In the genomic region with DNA sequence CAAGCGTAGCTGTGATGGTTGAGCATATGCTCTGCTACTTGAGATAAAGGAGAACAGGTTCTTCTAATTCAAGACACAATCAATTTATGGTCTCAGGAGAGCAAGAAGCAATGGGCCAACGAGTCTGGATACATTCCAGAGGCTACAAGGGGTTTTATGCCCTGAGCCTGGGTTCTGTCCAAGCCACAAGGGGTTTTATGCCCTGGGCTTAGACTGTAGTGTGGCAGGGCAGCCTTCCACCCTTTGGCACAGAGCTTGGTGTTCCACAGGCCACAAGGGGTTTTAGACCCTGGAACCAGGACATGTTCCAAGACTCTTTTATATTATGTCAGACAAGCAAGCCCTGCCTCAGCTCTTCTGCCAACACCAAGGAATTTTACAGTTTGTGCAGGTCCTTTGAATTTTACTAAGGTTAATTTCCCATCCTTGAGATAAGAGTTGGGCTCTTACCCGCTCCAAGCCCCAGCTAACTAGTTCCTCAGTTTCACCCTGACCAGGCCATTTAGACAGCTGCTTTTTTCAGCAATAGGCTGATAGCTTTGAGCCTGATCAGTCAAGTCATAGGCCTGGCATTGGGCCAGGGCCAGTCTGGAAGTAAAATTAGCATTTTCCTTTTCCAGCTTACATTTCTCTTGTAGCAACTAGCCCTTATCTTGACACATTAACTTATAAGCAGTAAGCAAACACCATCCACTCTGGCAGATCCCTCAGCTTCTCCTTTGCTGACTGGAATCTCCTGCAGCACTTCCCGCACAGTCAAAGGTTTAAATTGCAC, we compare ENCODE assay signal across 24 cellular contexts.
DNase-seq lines count a peak whose midpoint lies in the region; ATAC-seq, FAIRE-seq and TF ChIP-seq lines count a peak whose summit lies in the region.
"Had no signal": no experiment of that assay in that cellular context is flagged by ENCODE, and none has a peak within 500 bp of the region (broad histone marks: within the 10 kb centered on the region; RNA-seq: fewer than 3 reads in every experiment).

No MANE protein-coding gene starts in this region.

- H3K4me1 ChIP-seq in GM23338 (ENCODE audit: insufficient read depth) = peaks cover 5% of the 10 kb centered on the region; the same call in 1 of the 2 replicates
- H3K4me1 ChIP-seq in lower lobe of right lung = no peaks in the 10 kb centered on the region
- no peaks in the 10 kb centered on the region for H3K4me1 ChIP-seq in thoracic aorta (ENCODE audit: control insufficient read depth in 1 of 2, low read depth in 2 of 2)
- no peaks in the 10 kb centered on the region for H3K4me1 ChIP-seq in mesendoderm (ENCODE audit: control insufficient read depth, low read depth, low read length)
- H3K4me1 ChIP-seq: BLaER1 treated with 17β-estradiol and CSF1 and Interleukin-3, amounts not matched to agents 10 nM and 100 nM; SJSA1 had no signal

- H3K4ac ChIP-seq in mesendoderm (ENCODE audit: low read depth, low read length) = no peak overlapping the region

- H3K9ac ChIP-seq in mesendoderm (ENCODE audit: low read length) = no peak overlapping the region
- H3K9ac ChIP-seq: BLaER1 treated with 17β-estradiol and CSF1 and Interleukin-3, amounts not matched to agents 10 nM and 100 nM had no signal

- H3K36me3 ChIP-seq in GM23338 (ENCODE audit: insufficient read depth) (no peaks in the 10 kb centered on the region), lower lobe of right lung (no peaks in the 10 kb centered on the region), thoracic aorta (no peaks in the 10 kb centered on the region), mesendoderm (ENCODE audit: control insufficient read depth, insufficient read depth, low read length) (no peaks in the 10 kb centered on the region), H7 (replicated peaks; ENCODE audit: control insufficient read depth, insufficient read depth, low read length) (no peaks in the 10 kb centered on the region)
- H3K36me3 ChIP-seq: BLaER1 treated with 17β-estradiol and CSF1 and Interleukin-3, amounts not matched to agents 10 nM and 100 nM; SJSA1 had no signal

- peak overlapping the region; percentile 66; the same call in 1 of the 2 replicates for H2AFZ ChIP-seq in GM23338
- H2AFZ ChIP-seq: PC-9 had no signal

- intact Hi-C loops in lower lobe of right lung (cut with DNase I) = no loop called here

- H4K8ac ChIP-seq in mesendoderm (ENCODE audit: low read depth, low read length) = no peak overlapping the region

- H2BK15ac ChIP-seq in mesendoderm (replicated peaks; ENCODE audit: low read depth) = no peak overlapping the region

- no peaks in the 10 kb centered on the region for H3K79me1 ChIP-seq in mesendoderm (ENCODE audit: low read length)

- no peak overlapping the region for H2AK5ac ChIP-seq in mesendoderm (ENCODE audit: low read length)

- H4K5ac ChIP-seq in mesendoderm (ENCODE audit: low read length) = no peak overlapping the region

- no peak overlapping the region for H2BK5ac ChIP-seq in mesendoderm (ENCODE audit: low read length)

- no peaks in the 10 kb centered on the region for H3K79me2 ChIP-seq in GM23338 (replicated peaks; ENCODE audit: insufficient read depth)
- no peaks in the 10 kb centered on the region for H3K79me2 ChIP-seq in mesendoderm (ENCODE audit: control insufficient read depth, insufficient read depth, low read length)

- peaks cover 3% of the 10 kb centered on the region for H3K9me3 ChIP-seq in lower lobe of right lung
- H3K9me3 ChIP-seq in thoracic aorta = no peaks in the 10 kb centered on the region
- H3K9me3 ChIP-seq: A549, SJSA1 had no signal

- no peak overlapping the region for H3K23ac ChIP-seq in mesendoderm (ENCODE audit: low read length)

- TF ChIP-seq CTCF in GM23338 (conservative IDR thresholded peaks at IDR 0.05; ENCODE audit: low read depth in 2 of 2) (no peak), lower lobe of right lung (IDR thresholded peaks at IDR 0.05) (no peak), thoracic aorta (IDR thresholded peaks at IDR 0.05) (no peak)

- H3K9me2 ChIP-seq in GM23338 (ENCODE audit: insufficient read depth) = peaks cover 6% of the 10 kb centered on the region; the same call in 1 of the 2 replicates

- H3K27me3 Mint-ChIP-seq in GM23338 (ENCODE audit: insufficient read depth, low read depth, poor library complexity) = peaks cover 2% of the 10 kb centered on the region
- H3K27me3 Mint-ChIP-seq: CD4-positive, alpha-beta T cell had no signal

- H3K4me3 ChIP-seq in GM23338 = no peak overlapping the region
- H3K4me3 ChIP-seq in lower lobe of right lung = peak overlapping the region; percentile 14
- H3K4me3 ChIP-seq in thoracic aorta = peak overlapping the region; percentile 17
- H3K4me3 ChIP-seq in mesendoderm (ENCODE audit: low read length) = no peak overlapping the region
- no peak overlapping the region for H3K4me3 ChIP-seq in H7 (ENCODE audit: insufficient read depth, low read depth, low read length)
- H3K4me3 ChIP-seq: A549; BLaER1 treated with 17β-estradiol and CSF1 and Interleukin-3, amounts not matched to agents 10 nM and 100 nM; PC-9; SJSA1 had no signal

- DNase-seq in DMS79 (lab: John Stamatoyannopoulos, UW) = peak; percentile 65
- no peak for DNase-seq in GM23338 (ENCODE audit: low spot score)
- no peak for DNase-seq in lower lobe of right lung
- no peak for DNase-seq in thoracic aorta (ENCODE audit: low spot score)
- no peak for DNase-seq in mesendoderm
- no peak for DNase-seq in H7
- no peak for DNase-seq in GM19239 (ENCODE audit: insufficient read length, low spot score)
- DNase-seq: AML-193; CD4-positive, alpha-beta T cell; GF-D8; NCI-H1092; NCI-H1417 treated with DMSO at 0.1 percent for 48 hours; NCI-H1694 treated with DMSO at 0.1 percent for 48 hours; NCI-H2171 treated with DMSO at 0.1 percent for 48 hours; NCI-H345; NCI-H510A treated with DMSO at 0.1 percent for 48 hours; PC-9; Right ventricle myocardium superior had no signal

- no peaks in the 10 kb centered on the region; the same call in 2 of the 3 replicates for H3K36me3 Mint-ChIP-seq in GM23338 (ENCODE audit: low read depth)

- H3K18ac ChIP-seq in mesendoderm (ENCODE audit: low read length) = no peak overlapping the region

- H3K56ac ChIP-seq in mesendoderm (ENCODE audit: low read length) = no peak overlapping the region

- H3K27ac Mint-ChIP-seq in GM23338 = no peak overlapping the region
- H3K27ac Mint-ChIP-seq: CD4-positive, alpha-beta T cell had no signal

- H3K4me2 ChIP-seq in GM23338 (no peak overlapping the region), mesendoderm (ENCODE audit: low read length) (no peak overlapping the region)
- H3K4me2 ChIP-seq: A549; BLaER1 treated with 17β-estradiol and CSF1 and Interleukin-3, amounts not matched to agents 10 nM and 100 nM; PC-9 had no signal

- no peak for FAIRE-seq in GM19239 (lab: Jason Lieb, UNC)
- FAIRE-seq: A549, D721Med, GM12891, H54 had no signal

- no peaks in the 10 kb centered on the region for H4K20me1 ChIP-seq in GM23338 (replicated peaks; ENCODE audit: insufficient read depth)
- H4K20me1 ChIP-seq: BLaER1 treated with 17β-estradiol and CSF1 and Interleukin-3, amounts not matched to agents 10 nM and 100 nM had no signal

- ATAC-seq in GM23338 (no peak), lower lobe of right lung (peak in 1 of 2 donors; percentile 41), thoracic aorta (ENCODE audit: insufficient number of reproducible peaks, low FRiP score, low read depth) (no peak)
- ATAC-seq: A549 had no signal

- no peak overlapping the region for H3K27ac ChIP-seq in GM23338 (ENCODE audit: low read depth)
- no peak overlapping the region for H3K27ac ChIP-seq in lower lobe of right lung
- no peak overlapping the region for H3K27ac ChIP-seq in thoracic aorta
- no peak overlapping the region for H3K27ac ChIP-seq in mesendoderm (ENCODE audit: low read depth, low read length)
- H3K27ac ChIP-seq: BLaER1 treated with 17β-estradiol and CSF1 and Interleukin-3, amounts not matched to agents 10 nM and 100 nM; PC-9; SJSA1 had no signal

- H2BK120ac ChIP-seq in mesendoderm (ENCODE audit: low read depth, low read length) = no peak overlapping the region

- peaks cover 13% of the 10 kb centered on the region for H3K4me1 Mint-ChIP-seq in GM23338

- H3K4me3 Mint-ChIP-seq in GM23338 = no peak overlapping the region
- H3K4me3 Mint-ChIP-seq: CD4-positive, alpha-beta T cell had no signal

- H3K27me3 ChIP-seq in GM23338 (ENCODE audit: insufficient read depth) (no peaks in the 10 kb centered on the region), lower lobe of right lung (ENCODE audit: low read depth) (no peaks in the 10 kb centered on the region), thoracic aorta (replicated peaks; ENCODE audit: insufficient read depth) (no peaks in the 10 kb centered on the region), mesendoderm (ENCODE audit: insufficient read depth, low read length, poor library complexity) (no peaks in the 10 kb centered on the region), H7 (ENCODE audit: control insufficient read depth, insufficient read depth, low read length) (no peaks in the 10 kb centered on the region)
- H3K27me3 ChIP-seq: BLaER1 treated with 17β-estradiol and CSF1 and Interleukin-3, amounts not matched to agents 10 nM and 100 nM; SJSA1 had no signal

- no CpG with 5 or more reads among the region's 4 CpGs for WGBS in mesendoderm (ENCODE audit: extremely low coverage, insufficient coverage, low lambda C conversion rate)

- H3K9me3 Mint-ChIP-seq in GM23338 = peaks cover 3% of the 10 kb centered on the region; the same call in 1 of the 3 replicates
- H3K9me3 Mint-ChIP-seq: CD4-positive, alpha-beta T cell had no signal

- H3F3A ChIP-seq in GM23338 (replicated peaks; ENCODE audit: low read depth) = no peaks in the 10 kb centered on the region

TF ChIP-seq in GM23338, 12 proteins besides CTCF, POLR2A, EP300 and RAD21 (continues in another document):
- no peak for TF ChIP-seq POLR2AphosphoS5 (IDR thresholded peaks at IDR 0.05; ENCODE audit: low read depth)

Comparison
In these comparisons a context has a peak if more than half of its experiments do, and no peak if none do; other contexts are left out.
1. H3K4me3 ChIP-seq: peak in lower lobe of right lung (single experiment) and thoracic aorta (single experiment); none in GM23338 (single experiment), mesendoderm (single experiment) and H7 (single experiment).